Comparison of ENCODE assay signal across 14 cellular contexts in the genomic region with DNA sequence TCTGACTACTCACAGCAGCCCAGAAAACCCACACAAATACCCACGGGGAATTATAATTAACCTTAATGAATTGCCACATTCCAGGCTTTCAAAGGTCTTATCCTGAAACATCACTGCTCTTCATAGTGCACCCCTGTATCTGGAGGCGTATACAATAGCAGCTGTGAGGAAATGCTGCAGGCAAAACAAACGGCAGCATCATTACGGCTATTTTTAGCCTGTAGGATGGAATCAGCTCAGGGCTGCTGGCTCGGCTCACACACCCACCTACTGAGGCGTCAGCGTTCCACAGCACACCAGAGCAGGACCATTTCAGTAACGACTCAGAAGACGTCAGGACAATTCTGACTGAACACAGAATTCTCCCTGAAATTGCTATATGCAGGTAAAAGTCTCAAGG.
A peak's percentile ranks its signal among the peaks of the same experiment; 100 is the strongest.
DNase-seq lines count a peak whose midpoint lies in the region; ATAC-seq and TF ChIP-seq lines count a peak whose summit lies in the region.
"Had no signal": no experiment of that assay in that cellular context is flagged by ENCODE, and none has a peak within 500 bp of the region (broad histone marks: within the 10 kb centered on the region; RNA-seq: fewer than 3 reads in every experiment).

No MANE protein-coding gene starts in this region.

- peak overlapping the region; percentile 24 for H3K27ac Mint-ChIP-seq in glutamatergic neuron (ENCODE audit: unreplicated experiment)
- H3K27ac Mint-ChIP-seq: activated naive CD8-positive, alpha-beta T cell treated with anti-CD3 and anti-CD28 coated beads for 36 hours; GM23338; naive B cell had no signal

- peaks cover 4% of the 10 kb centered on the region for H3K4me1 Mint-ChIP-seq in glutamatergic neuron (ENCODE audit: low read depth, unreplicated experiment)
- H3K4me1 Mint-ChIP-seq: activated naive CD8-positive, alpha-beta T cell treated with anti-CD3 and anti-CD28 coated beads for 36 hours; GM23338 had no signal

- ATAC-seq in GM21717 (IDR thresholded peaks at IDR 0.05; ENCODE audit: unreplicated experiment) = no peak
- ATAC-seq: GM23338 had no signal

- H3K27ac ChIP-seq in SK-N-SH (ENCODE audit: low read depth in 2 of 2, low read length in 1 of 2) (peak overlapping the region in 1 of 2 experiments; percentile 69; a peak in 3 of 4 replicates), tibial artery (no peak overlapping the region)
- H3K27ac ChIP-seq: coronary artery, skin epidermis had no signal

- H3K36me3 Mint-ChIP-seq in glutamatergic neuron (ENCODE audit: unreplicated experiment) = no peaks in the 10 kb centered on the region
- H3K36me3 Mint-ChIP-seq: activated naive CD8-positive, alpha-beta T cell treated with anti-CD3 and anti-CD28 coated beads for 36 hours had no signal

- H3K4me3 ChIP-seq in SK-N-SH (ENCODE audit: low read depth in 2 of 2, low read length in 1 of 2) (no peak overlapping the region), skeletal muscle cell (ENCODE audit: low read depth, low read length) (no peak overlapping the region), tibial artery (no peak overlapping the region)
- H3K4me3 ChIP-seq: coronary artery, GM23338, skin epidermis had no signal

- no peaks in the 10 kb centered on the region for H3K9me3 ChIP-seq in SK-N-SH
- H3K9me3 ChIP-seq in tibial artery = no peaks in the 10 kb centered on the region

- no peaks in the 10 kb centered on the region for H3K9me3 Mint-ChIP-seq in glutamatergic neuron (ENCODE audit: unreplicated experiment)
- H3K9me3 Mint-ChIP-seq: GM23338 had no signal

- H3K4me1 ChIP-seq in SK-N-SH (ENCODE audit: control insufficient read depth in 1 of 2, insufficient read depth in 2 of 2, low read depth in 1 of 2, low read length in 1 of 2) (peaks cover 0 to 4% of the 10 kb centered on the region in 2 experiments; a peak in 3 of 4 replicates), tibial artery (peaks cover 0 to 11% (median 2%) of the 10 kb centered on the region in 4 donors)

- POLR2A ChIA-PET in SK-N-SH (lab: Yijun Ruan, JAX) = no interaction called here

- H3K36me3 ChIP-seq in SK-N-SH (replicated peaks in 1 of 2; ENCODE audit: control insufficient read depth in 1 of 2, insufficient read depth in 2 of 2, low read length in 1 of 2) (no peaks in the 10 kb centered on the region), tibial artery (no peaks in the 10 kb centered on the region)

- H4K20me1 ChIP-seq in SK-N-SH (ENCODE audit: insufficient read depth) = no peaks in the 10 kb centered on the region

- H3K79me2 ChIP-seq in SK-N-SH (ENCODE audit: insufficient read depth) = no peaks in the 10 kb centered on the region

- WGBS in SK-N-SH (ENCODE audit: low lambda C conversion rate) = 0% methylated on average over 1 of the region's 9 CpGs

- peak overlapping the region; percentile 46; the same call in 1 of the 2 replicates for H2AFZ ChIP-seq in SK-N-SH (ENCODE audit: low read depth)
- H2AFZ ChIP-seq: GM23338 had no signal

- H3K27me3 ChIP-seq in SK-N-SH (ENCODE audit: insufficient read depth) (no peaks in the 10 kb centered on the region), tibial artery (no peaks in the 10 kb centered on the region)

- DNase-seq in HT1080 (ENCODE audit: low read depth) (peak; percentile 26), SK-N-SH (peak; percentile 1), glutamatergic neuron (peak; percentile 24), skeletal muscle cell (ENCODE audit: low read depth) (peak; percentile 53), tibial artery (no peak), iPS-NIHi7 (ENCODE audit: extremely low spot score) (no peak)
- DNase-seq: activated CD4-positive, CD25-positive, alpha-beta regulatory T cell; activated naive CD8-positive, alpha-beta T cell treated with anti-CD3 and anti-CD28 coated beads for 36 hours; naive B cell; substantia nigra had no signal

- TF ChIP-seq RAD21 in SK-N-SH (IDR thresholded peaks at IDR 0.05; ENCODE audit: low read length) = no peak

- intact Hi-C loops in tibial artery (cut with DNase I; ENCODE audit: low total_unique reads) = no loop called here

- H3K27me3 Mint-ChIP-seq in glutamatergic neuron (ENCODE audit: unreplicated experiment) = no peaks in the 10 kb centered on the region
- H3K27me3 Mint-ChIP-seq: activated naive CD8-positive, alpha-beta T cell treated with anti-CD3 and anti-CD28 coated beads for 36 hours; naive B cell had no signal

- H3K9me2 ChIP-seq in SK-N-SH = no peaks in the 10 kb centered on the region

- TF ChIP-seq CTCF in SK-N-SH (IDR thresholded peaks at IDR 0.05) = no peak
- TF ChIP-seq CTCF in glutamatergic neuron (IDR thresholded peaks at IDR 0.05; ENCODE audit: partially characterized antibody, unreplicated experiment) = no peak
- no peak for TF ChIP-seq CTCF in tibial artery (IDR thresholded peaks at IDR 0.05)

- H3K4me3 Mint-ChIP-seq in glutamatergic neuron (ENCODE audit: unreplicated experiment) = no peak overlapping the region
- H3K4me3 Mint-ChIP-seq: activated naive CD8-positive, alpha-beta T cell treated with anti-CD3 and anti-CD28 coated beads for 36 hours; GM23338; naive B cell had no signal

- no peak for TF ChIP-seq EP300 in SK-N-SH (IDR thresholded peaks at IDR 0.05; ENCODE audit: borderline replicate concordance in 1 of 2, low read depth in 1 of 2, low read length in 1 of 2)

- no peaks in the 10 kb centered on the region for H3F3A ChIP-seq in SK-N-SH (replicated peaks; ENCODE audit: insufficient read depth)

- H3K9ac ChIP-seq in SK-N-SH = no peak overlapping the region

- CTCF ChIA-PET in SK-N-SH (lab: Yijun Ruan, JAX) = no interaction called here

- H3K4me2 ChIP-seq in SK-N-SH = peak overlapping the region; percentile 61; the same call in 1 of the 2 replicates
- H3K4me2 ChIP-seq: GM23338 had no signal

TF ChIP-seq in SK-N-SH, 30 proteins besides CTCF, POLR2A, EP300 and RAD21:
- TF ChIP-seq POLR2AphosphoS5 (IDR thresholded peaks at IDR 0.05; ENCODE audit: low read depth, low read length) = no peak
- TF ChIP-seq MEF2A (IDR thresholded peaks at IDR 0.05; ENCODE audit: borderline replicate concordance, low read depth) = peak; percentile 25; the same call in 1 of the 2 replicates

Comparison
In these comparisons a context has a peak if more than half of its experiments do, and no peak if none do; other contexts are left out.
1. DNase-seq: peak in HT1080 (single experiment), SK-N-SH (single experiment), glutamatergic neuron (single experiment) and skeletal muscle cell (single experiment); none in tibial artery (0 of 2) and iPS-NIHi7 (single experiment).